13 cellular contexts compared by ENCODE assay signal in the genomic region with DNA sequence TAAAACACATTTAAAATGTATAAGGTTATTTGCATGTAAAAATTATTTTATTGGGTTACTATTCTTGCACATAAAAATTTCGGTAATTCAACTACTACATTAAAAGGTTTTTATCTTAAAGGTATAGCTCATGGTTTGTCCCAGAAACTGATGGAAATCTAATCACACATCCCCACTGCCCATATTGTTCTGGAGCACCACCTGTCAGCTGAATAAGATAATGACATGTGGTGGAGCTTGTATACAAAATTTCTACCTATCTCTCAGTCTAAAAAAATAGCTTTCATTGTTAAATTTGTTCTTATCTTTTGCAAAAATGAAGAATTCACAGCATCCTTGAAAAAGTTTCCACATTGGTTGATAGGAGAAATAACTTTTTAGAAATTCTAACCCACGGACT. TPM values are rescaled to one million over a fixed set of nuclear protein-coding genes. Genes with fewer than 3 reads are reported as not detected.
DNase-seq lines count a peak whose midpoint lies in the region; ATAC-seq, FAIRE-seq and TF ChIP-seq lines count a peak whose summit lies in the region.
"Had no signal": no experiment of that assay in that cellular context is flagged by ENCODE, and none has a peak within 500 bp of the region (broad histone marks: within the 10 kb centered on the region; RNA-seq: fewer than 3 reads in every experiment).

No MANE protein-coding gene starts in this region.

- H3K4me3 ChIP-seq in OCI-LY7 (ENCODE audit: low read depth, low read length, poor library complexity, severe bottlenecking), result no peak overlapping the region
- no peak overlapping the region for H3K4me3 ChIP-seq in vagina

- H3K27ac ChIP-seq in OCI-LY7 (ENCODE audit: low read depth, low read length, poor library complexity, severe bottlenecking) (no peak overlapping the region), foreskin keratinocyte (no peak overlapping the region), vagina (no peak overlapping the region)
- H3K27ac ChIP-seq: neutrophil had no signal

- H3K4me2 ChIP-seq in OCI-LY7 (ENCODE audit: low read length), result no peak overlapping the region

- H4K20me1 ChIP-seq in OCI-LY7 (ENCODE audit: insufficient read depth, low read length), result no peaks in the 10 kb centered on the region

- ATAC-seq in GM19351 (IDR thresholded peaks at IDR 0.05; ENCODE audit: unreplicated experiment) (peak; percentile 57), foreskin keratinocyte (peak; percentile 60)

- DNase-seq in AG09319 (ENCODE audit: extremely low read depth, low read depth) (no peak), OCI-LY7 (ENCODE audit: low spot score) (no peak), foreskin keratinocyte (peak in 1 of 2 donors; percentile 17), GM12892 (ENCODE audit: insufficient read length) (no peak), vagina (ENCODE audit: extremely low spot score in 2 of 2) (no peak), AML-193 (lab: John Stamatoyannopoulos, UW) (no peak), erythroblast (lab: John Stamatoyannopoulos, UW) (no peak)
- DNase-seq: KG1, T-helper 2 cell had no signal

- no peak overlapping the region for H2AFZ ChIP-seq in OCI-LY7 (ENCODE audit: low read length)

- FAIRE-seq in GM12892 (lab: Jason Lieb, UNC), result no peak
- FAIRE-seq: G401.6 had no signal

- TF ChIP-seq CTCF in AG09319 (IDR thresholded peaks at IDR 0.05; ENCODE audit: low read depth, low read length) (peak; percentile 37), OCI-LY7 (conservative IDR thresholded peaks at IDR 0.05; ENCODE audit: low read length) (peak; percentile 53), foreskin keratinocyte (conservative IDR thresholded peaks at IDR 0.05) (peak; percentile 67), vagina (IDR thresholded peaks at IDR 0.05) (no peak)

- CTCF ChIA-PET in OCI-LY7 (lab: Charles Lee; ENCODE audit: unreplicated experiment), result no interaction called here

- H3K9me2 ChIP-seq in OCI-LY7 (ENCODE audit: insufficient read depth, low read length), result no peaks in the 10 kb centered on the region

- TF ChIP-seq POLR2A in GM12892 (IDR thresholded peaks at IDR 0.05; ENCODE audit: low read depth, low read length), result no peak
- TF ChIP-seq POLR2A in vagina (IDR thresholded peaks at IDR 0.05), result no peak
- TF ChIP-seq POLR2A in erythroblast (IDR thresholded peaks at IDR 0.05; ENCODE audit: low read length), result no peak

- H3K27me3 ChIP-seq in foreskin keratinocyte (peaks cover 5% of the 10 kb centered on the region), vagina (no peaks in the 10 kb centered on the region)
- H3K27me3 ChIP-seq: neutrophil had no signal

- no peaks in the 10 kb centered on the region for H3K4me1 ChIP-seq in OCI-LY7 (ENCODE audit: insufficient read depth, low read length, poor library complexity, severe bottlenecking)
- no peaks in the 10 kb centered on the region for H3K4me1 ChIP-seq in foreskin keratinocyte
- H3K4me1 ChIP-seq in vagina, result no peaks in the 10 kb centered on the region

- intact Hi-C loops in OCI-LY7 (cut with micrococcal nuclease; ENCODE audit: unreplicated experiment) (no loop called here), vagina (cut with DNase I) (no loop called here)

- no peaks in the 10 kb centered on the region for H3K36me3 ChIP-seq in OCI-LY7 (ENCODE audit: insufficient read depth, low read length)
- no peaks in the 10 kb centered on the region for H3K36me3 ChIP-seq in vagina
- H3K36me3 ChIP-seq: neutrophil had no signal

- POLR2A ChIA-PET in OCI-LY7 (lab: Charles Lee), result interaction anchor here (1.0 kb wide), 1 partner anchor 9 kb away, joined by 3 read pairs; no protein-coding TSS in a partner anchor

- no peaks in the 10 kb centered on the region for H3K9me3 ChIP-seq in OCI-LY7 (ENCODE audit: low read length)
- H3K9me3 ChIP-seq in vagina, result no peaks in the 10 kb centered on the region
- H3K9me3 ChIP-seq: neutrophil had no signal

- H3K79me2 ChIP-seq in OCI-LY7 (ENCODE audit: insufficient read depth, low read depth, low read length), result no peaks in the 10 kb centered on the region

- no TSS peak for BruUV-seq in OCI-LY7 (replicated peaks; lab: Mats Ljungman, UMichigan)

RNA-seq across cellular contexts. Expression of a gene that starts 18.3 kb away (rescaled TPM):
- not detected in 2 replicates for total RNA-seq in OCI-LY7 (2014; rRNA removed; shearing (Covaris generic))
- total RNA-seq in OCI-LY7 (2022), result not detected in 2 replicates
- not detected in 2 replicates for total RNA-seq in foreskin keratinocyte
- not detected in 2 replicates for polyA plus RNA-seq in foreskin keratinocyte
- polyA plus RNA-seq in GM12892 (2012; ENCODE audit: missing spikeins), result 0.04 TPM
- 0.25 TPM for total RNA-seq in vagina
- total RNA-seq: activated T-helper 2 cell treated with anti-CD3 and anti-CD28 coated beads, Interferon-gamma antibody, Interleukin-2, Interleukin-4, amounts not matched to agents 10 μg/mL and 5 μg/mL and 100 μg/mL, durations not matched to agents 14 hours and 24 hours and 36 hours had no signal

Comparison
In these comparisons a context has a peak if more than half of its experiments do, and no peak if none do; other contexts are left out.
1. CTCF ChIP-seq: peak in AG09319 (single experiment), OCI-LY7 (single experiment) and foreskin keratinocyte (single experiment); none in vagina (0 of 3).